In the genomic region with DNA sequence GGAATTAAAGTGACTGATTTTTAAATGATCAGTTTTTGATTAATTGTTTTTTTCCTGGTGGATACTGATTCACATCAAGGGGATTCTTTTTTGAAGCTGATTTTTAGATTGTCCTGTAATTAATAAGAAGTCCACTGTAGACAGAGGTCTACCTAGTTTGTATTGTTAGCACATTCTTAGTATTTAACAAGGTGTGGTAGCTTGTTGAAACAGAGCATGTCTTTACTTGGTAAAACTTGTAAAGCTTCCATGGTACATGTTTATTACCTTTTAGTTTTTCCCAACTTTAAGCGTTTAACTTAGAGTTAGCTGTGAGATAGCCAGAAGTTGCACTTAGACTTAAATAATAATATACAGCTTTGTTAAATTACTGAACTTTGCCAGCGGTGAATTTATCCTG, we compare ENCODE assay signal across 8 cellular contexts. TPM values are rescaled to one million over a fixed set of nuclear protein-coding genes. Genes with fewer than 3 reads are reported as not detected.
DNase-seq lines count a peak whose midpoint lies in the region; ATAC-seq and TF ChIP-seq lines count a peak whose summit lies in the region.

No MANE protein-coding gene starts in this region.

- in situ Hi-C loops in Panc1 (cut with HindIII; ENCODE audit: low pct_unique_long_range_greater_than_20kb, low sequenced_read_pairs): no loop called here

- CTCF ChIA-PET in Panc1 (lab: Charles Lee): interaction anchor here (0.6 kb wide), 1 partner anchor 400 kb away, joined by 3 read pairs; no protein-coding TSS in a partner anchor

- intact Hi-C loops in Panc1 (cut with micrococcal nuclease; ENCODE audit: unreplicated experiment): no loop called here

- H3K4me1 ChIP-seq in Panc1 (ENCODE audit: control insufficient read depth, insufficient read depth, low read length): peaks cover 33% of the 10 kb centered on the region

- peak overlapping the region; percentile 91 for H3K27ac ChIP-seq in Panc1 (ENCODE audit: low read length)

- no peaks in the 10 kb centered on the region for H3K9me3 ChIP-seq in Panc1 (ENCODE audit: control insufficient read depth, insufficient read depth, low read depth, low read length)

- H3K4me3 ChIP-seq in GM06990 (replicated peaks; ENCODE audit: low read depth, low read length) (peak overlapping the region; percentile 95), Panc1 (ENCODE audit: low read depth in 2 of 2, low read length in 2 of 2) (peak overlapping the region; percentile 94; a peak in 3 of 4 replicates), epithelial cell of esophagus (ENCODE audit: low read length) (peak overlapping the region; percentile 82)

- POLR2A ChIA-PET in Panc1 (lab: Charles Lee): interaction anchor here (0.7 kb wide), 1 partner anchor 563 kb away, joined by 3 read pairs; no protein-coding TSS in a partner anchor

- DNase-seq in GM06990 (ENCODE audit: extremely low read depth, insufficient read length): no peak
- DNase-seq in Panc1 (ENCODE audit: low read depth, low spot score): no peak
- peak; percentile 54 for DNase-seq in epithelial cell of esophagus (ENCODE audit: low read depth)
- no peak for DNase-seq in progenitor cell of endocrine pancreas (ENCODE audit: low spot score, unreplicated experiment)
- no peak for DNase-seq in central memory CD4-positive, alpha-beta T cell

- no peaks in the 10 kb centered on the region for H3K27me3 Mint-ChIP-seq in progenitor cell of endocrine pancreas

- ATAC-seq in Panc1 (no peak), GM21447 (IDR thresholded peaks at IDR 0.05; ENCODE audit: unreplicated experiment) (no peak), HG03139 (IDR thresholded peaks at IDR 0.05; ENCODE audit: unreplicated experiment) (no peak), GM21515 (IDR thresholded peaks at IDR 0.05; ENCODE audit: unreplicated experiment) (no peak)

- H3K4me1 Mint-ChIP-seq in progenitor cell of endocrine pancreas (ENCODE audit: low read depth): peaks cover 29% of the 10 kb centered on the region

- no peaks in the 10 kb centered on the region for H3K9me3 Mint-ChIP-seq in progenitor cell of endocrine pancreas (ENCODE audit: low read depth)

- H3K4me3 Mint-ChIP-seq in progenitor cell of endocrine pancreas (ENCODE audit: low read depth): peak overlapping the region; percentile 98

- peaks cover 24% of the 10 kb centered on the region for H3K36me3 Mint-ChIP-seq in progenitor cell of endocrine pancreas (ENCODE audit: insufficient read depth)

- H3K27me3 ChIP-seq in GM06990 (replicated peaks; ENCODE audit: control insufficient read depth, insufficient read depth, low read length): no peaks in the 10 kb centered on the region
- no peaks in the 10 kb centered on the region for H3K27me3 ChIP-seq in Panc1 (ENCODE audit: control insufficient read depth, insufficient read depth, low read length)

- H3K27ac Mint-ChIP-seq in progenitor cell of endocrine pancreas: peak overlapping the region; percentile 99

- peaks cover 7% of the 10 kb centered on the region for H3K36me3 ChIP-seq in GM06990 (ENCODE audit: control insufficient read depth, insufficient read depth, low read length)
- peaks cover 55% of the 10 kb centered on the region for H3K36me3 ChIP-seq in Panc1 (ENCODE audit: control insufficient read depth, insufficient read depth, low read length)

- TF ChIP-seq CTCF in GM06990 (IDR thresholded peaks at IDR 0.05; ENCODE audit: insufficient read depth, low read length, poor library complexity, severe bottlenecking): no peak
- TF ChIP-seq CTCF in Panc1 (IDR thresholded peaks at IDR 0.05): no peak
- no peak for TF ChIP-seq CTCF in epithelial cell of esophagus (IDR thresholded peaks at IDR 0.05; ENCODE audit: insufficient read depth, low read depth, low read length, missing control alignments)
- TF ChIP-seq CTCF in progenitor cell of endocrine pancreas (IDR thresholded peaks at IDR 0.05; ENCODE audit: unreplicated experiment): no peak

- BruUV-seq in Panc1 (replicated peaks; lab: Mats Ljungman, UMichigan): no TSS peak

RNA-seq across cellular contexts. Expression of a gene that starts 1.5 kb away (rescaled TPM):
- 647 TPM for total RNA-seq in Panc1 (2021; ENCODE audit: unreplicated experiment)
- 644 TPM for polyA plus RNA-seq in Panc1 (2012; ENCODE audit: insufficient read length)
- total RNA-seq in progenitor cell of endocrine pancreas: 589 and 604 TPM in 2 replicates

RNA-seq across cellular contexts. Expression of a gene that starts 51.2 kb away (rescaled TPM):
- total RNA-seq in Panc1 (2021; ENCODE audit: unreplicated experiment) (63.3 TPM), progenitor cell of endocrine pancreas (0.19 and 0.29 TPM in 2 replicates)
- polyA plus RNA-seq in Panc1 (2012; ENCODE audit: insufficient read length): 53.3 TPM

Comparison
In these comparisons a context has a peak if more than half of its experiments do, and no peak if none do; other contexts are left out.
1. RNA of a gene that starts 51.2 kb away (total RNA-seq): 63.3 TPM in Panc1 (single experiment); 0.19 to 0.29 TPM in progenitor cell of endocrine pancreas; every median in the first group is over 10 times any median in the second.
2. Peak in every context shown above with its lines, with median percentiles within 50 percentile points of each other: H3K4me3 ChIP-seq.